In genomic region chr1:219236933-219237610, GRCh38 we compare ENCODE assay signal across 35 cellular contexts.
DNase-seq lines count a peak whose midpoint lies in the region; ATAC-seq and TF ChIP-seq lines count a peak whose summit lies in the region.
"Had no signal": no experiment of that assay in that cellular context is flagged by ENCODE, and none has a peak within 500 bp of the region (broad histone marks: within the 10 kb centered on the region; RNA-seq: fewer than 3 reads in every experiment).

No MANE protein-coding gene starts in this region.

- TF ChIP-seq RAD21 in IMR-90 (IDR thresholded peaks at IDR 0.05; ENCODE audit: low read length) (no peak), liver (IDR thresholded peaks at IDR 0.05) (peak in 1 of 2 donors; percentile 14), SK-N-SH (IDR thresholded peaks at IDR 0.05; ENCODE audit: low read length) (no peak)

- H3K36me3 ChIP-seq in IMR-90 (ENCODE audit: control insufficient read depth, insufficient read depth, low read length) (no peaks in the 10 kb centered on the region), liver (ENCODE audit: control insufficient read depth in 4 of 4, insufficient read depth in 3 of 4, low read depth in 1 of 4, low read length in 3 of 4) (no peaks in the 10 kb centered on the region), SK-N-SH (replicated peaks in 1 of 2; ENCODE audit: control insufficient read depth in 1 of 2, insufficient read depth in 2 of 2, low read length in 1 of 2) (no peaks in the 10 kb centered on the region)
- H3K36me3 ChIP-seq in CD8-positive, alpha-beta T cell (ENCODE audit: insufficient read depth, low read length) = no peaks in the 10 kb centered on the region
- H3K36me3 ChIP-seq: cardiac muscle cell, esophagus muscularis mucosa, heart left ventricle, prostate gland, sigmoid colon had no signal

- no peak overlapping the region for H3K4ac ChIP-seq in IMR-90 (ENCODE audit: low read depth, low read length)

- no peak overlapping the region for H3K14ac ChIP-seq in IMR-90 (replicated peaks; ENCODE audit: low read depth, low read length)

- H3K9ac ChIP-seq in IMR-90 (ENCODE audit: low read depth, low read length) (no peak overlapping the region), liver (ENCODE audit: low read depth in 1 of 2, low read length in 2 of 2) (no peak overlapping the region), SK-N-SH (no peak overlapping the region)
- H3K9ac ChIP-seq: KMS-11 had no signal

- no peak overlapping the region for H4K91ac ChIP-seq in IMR-90 (ENCODE audit: insufficient read depth, low read depth, low read length)

- no peak overlapping the region for H2AK5ac ChIP-seq in IMR-90 (ENCODE audit: low read depth, low read length)

- intact Hi-C loops in IMR-90 (cut with micrococcal nuclease) = loop anchor here (5.0 kb wide), 1 partner anchor 50 kb away; no protein-coding TSS in a partner anchor
- intact Hi-C loops in CD8-positive, alpha-beta T cell (cut with DNase I, micrococcal nuclease) = no loop called here

- H2BK120ac ChIP-seq in IMR-90 (ENCODE audit: low read depth, low read length) = no peak overlapping the region

- H2BK5ac ChIP-seq in IMR-90 (ENCODE audit: low read depth, low read length, poor library complexity, severe bottlenecking) = no peak overlapping the region

- no peak overlapping the region for H3K4me3 Mint-ChIP-seq in CD8-positive, alpha-beta T cell
- H3K4me3 Mint-ChIP-seq: activated CD8-positive, alpha-beta memory T cell treated with anti-CD3 and anti-CD28 coated beads, Interleukin-2, amount 10 ng/mL, durations not matched to agents 7 days and 5 days; activated naive CD8-positive, alpha-beta T cell treated with anti-CD3 and anti-CD28 coated beads for 36 hours; activated T-cell treated with anti-CD3 and anti-CD28 coated beads, Interleukin-2, amount 50 U/mL, for 4 hours; dendritic cell treated with granulocyte-macrophage colony-stimulating factor and Interleukin-4, amounts not matched to agents 40 ng/mL and 50 ng/mL, for 4 days; endodermal cell; HFFc6; T-helper 1 cell treated with Interleukin-12 subunit alpha and Interleukin-12 subunit beta and Interleukin-4 antibody, amounts not matched to agents 30 μg/mL and 1 μg/mL, for 36 hours had no signal

- no peak for TF ChIP-seq POLR2A in IMR-90 (IDR thresholded peaks at IDR 0.05; ENCODE audit: low read depth, low read length)

- no CpG with 5 or more reads among the region's 5 CpGs for WGBS in IMR-90 (ENCODE audit: extremely low coverage in 2 of 2, insufficient read length in 1 of 2), 2 experiments
- 40% methylated on average over 5 of the region's 5 CpGs for WGBS in liver
- WGBS in SK-N-SH (ENCODE audit: low lambda C conversion rate) = 75% methylated on average over 5 of the region's 5 CpGs

- H3K27me3 Mint-ChIP-seq in CD8-positive, alpha-beta T cell (ENCODE audit: low read depth) = no peaks in the 10 kb centered on the region
- H3K27me3 Mint-ChIP-seq: activated CD8-positive, alpha-beta memory T cell treated with anti-CD3 and anti-CD28 coated beads, Interleukin-2, amount 10 ng/mL, durations not matched to agents 7 days and 5 days; activated naive CD8-positive, alpha-beta T cell treated with anti-CD3 and anti-CD28 coated beads for 36 hours; dendritic cell treated with granulocyte-macrophage colony-stimulating factor and Interleukin-4, amounts not matched to agents 40 ng/mL and 50 ng/mL, for 4 days had no signal

- H2BK15ac ChIP-seq in IMR-90 (ENCODE audit: low read depth, low read length) = no peak overlapping the region

- no TSS peak for BruUV-seq in IMR-90 (replicated peaks; lab: Mats Ljungman, UMichigan)

- H3K18ac ChIP-seq in IMR-90 (ENCODE audit: low read depth, low read length) = no peak overlapping the region

- H4K8ac ChIP-seq in IMR-90 (ENCODE audit: low read depth in 2 of 2, low read length in 2 of 2) = no peak overlapping the region

- in situ Hi-C loops in IMR-90 (cut with MboI; ENCODE audit: low sequenced_read_pairs) = no loop called here
- in situ Hi-C loops in KBM-7 (cut with MboI; ENCODE audit: low pct_unique_long_range_greater_than_20kb, low sequenced_read_pairs) = no loop called here

- no peak for TF ChIP-seq EP300 in SK-N-SH (IDR thresholded peaks at IDR 0.05; ENCODE audit: borderline replicate concordance in 1 of 2, low read depth in 1 of 2, low read length in 1 of 2)

- H4K20me1 ChIP-seq in IMR-90 (ENCODE audit: insufficient read depth, low read length) (no peaks in the 10 kb centered on the region), SK-N-SH (ENCODE audit: insufficient read depth) (no peaks in the 10 kb centered on the region)

- no peaks in the 10 kb centered on the region for H3F3A ChIP-seq in SK-N-SH (replicated peaks; ENCODE audit: insufficient read depth)

- DNase-seq in IMR-90 (no peak), glomerular visceral epithelial cell (ENCODE audit: extremely low spot score) (peak; percentile 14), KBM-7 (no peak), SK-N-SH (no peak), SHP77 (lab: John Stamatoyannopoulos, UW) (no peak)
- DNase-seq in CD8-positive, alpha-beta T cell = no peak
- DNase-seq: activated CD4-positive, CD25-positive, alpha-beta regulatory T cell; activated CD8-positive, alpha-beta memory T cell treated with anti-CD3 and anti-CD28 coated beads, Interleukin-2, amount 10 ng/mL, durations not matched to agents 7 days and 5 days; activated gamma-delta T cell; activated naive CD8-positive, alpha-beta T cell treated with anti-CD3 and anti-CD28 coated beads for 36 hours; activated T-cell treated with anti-CD3 and anti-CD28 coated beads, Interleukin-2, amount 50 U/mL, for 4 hours; aorta; C1 segment of cervical spinal cord; endodermal cell; foreskin fibroblast; heart left ventricle; HFFc6; left colon; MG63; NCI-H1105 treated with DMSO at 0.1 percent for 48 hours; NCI-H187 treated with DMSO at 0.1 percent for 48 hours; NCI-H2171; NCI-H510A treated with DMSO at 0.1 percent for 48 hours; sigmoid colon; stimulated activated CD4-positive, alpha-beta T cell treated with anti-CD3 and anti-CD28 coated beads, Interleukin-4, amount 100 ng/mL, for 24 hours; trophoblast cell had no signal

- no peak overlapping the region for H4K5ac ChIP-seq in IMR-90 (ENCODE audit: low read depth, low read length)

- no peaks in the 10 kb centered on the region for H3K4me1 ChIP-seq in IMR-90 (ENCODE audit: control insufficient read depth, insufficient read depth, low read length)
- H3K4me1 ChIP-seq in liver (ENCODE audit: control insufficient read depth in 4 of 4, insufficient read depth in 4 of 4, low read length in 3 of 4) = peaks cover 0 to 6% (median 0%) of the 10 kb centered on the region in 4 donors
- peaks cover 0 to 8% of the 10 kb centered on the region in 2 experiments; a peak in 2 of 4 replicates for H3K4me1 ChIP-seq in SK-N-SH (ENCODE audit: control insufficient read depth in 1 of 2, insufficient read depth in 2 of 2, low read depth in 1 of 2, low read length in 1 of 2)
- no peaks in the 10 kb centered on the region for H3K4me1 ChIP-seq in CD8-positive, alpha-beta T cell (ENCODE audit: insufficient read depth, low read length)
- H3K4me1 ChIP-seq: heart left ventricle, prostate gland, sigmoid colon had no signal

- no peaks in the 10 kb centered on the region for H3K9me3 ChIP-seq in IMR-90 (ENCODE audit: control insufficient read depth, insufficient read depth, low read length)
- H3K9me3 ChIP-seq in liver (ENCODE audit: control insufficient read depth in 4 of 4, low read length in 3 of 4) = no peaks in the 10 kb centered on the region
- no peaks in the 10 kb centered on the region for H3K9me3 ChIP-seq in SK-N-SH
- H3K9me3 ChIP-seq in CD8-positive, alpha-beta T cell (ENCODE audit: low read length) = no peaks in the 10 kb centered on the region
- H3K9me3 ChIP-seq: esophagus muscularis mucosa, heart left ventricle, MG63, prostate gland, sigmoid colon had no signal

- no peaks in the 10 kb centered on the region for H3K9me2 ChIP-seq in SK-N-SH

- no peaks in the 10 kb centered on the region for H3K4me1 Mint-ChIP-seq in CD8-positive, alpha-beta T cell (ENCODE audit: low read depth)
- H3K4me1 Mint-ChIP-seq: activated CD8-positive, alpha-beta memory T cell treated with anti-CD3 and anti-CD28 coated beads, Interleukin-2, amount 10 ng/mL, durations not matched to agents 7 days and 5 days; activated naive CD8-positive, alpha-beta T cell treated with anti-CD3 and anti-CD28 coated beads for 36 hours; endodermal cell had no signal

- H3K23ac ChIP-seq in IMR-90 (ENCODE audit: low read depth, low read length) = no peak overlapping the region

- H3K27ac ChIP-seq in IMR-90 (ENCODE audit: insufficient read depth, low read length) = no peak overlapping the region
- H3K27ac ChIP-seq in liver (ENCODE audit: low read depth in 1 of 2, low read length in 2 of 2) = peak overlapping the region; percentile 45 to 49
- H3K27ac ChIP-seq in SK-N-SH (ENCODE audit: low read depth in 2 of 2, low read length in 1 of 2) = no peak overlapping the region
- no peak overlapping the region for H3K27ac ChIP-seq in CD8-positive, alpha-beta T cell (ENCODE audit: low read depth, low read length)
- H3K27ac ChIP-seq: cardiac muscle cell, esophagus muscularis mucosa, heart left ventricle, KMS-11, prostate gland, RWPE1, sigmoid colon had no signal

- no peak for ATAC-seq in IMR-90 (ENCODE audit: low read depth)
- ATAC-seq in CD8-positive, alpha-beta T cell = no peak
- ATAC-seq: activated CD8-positive, alpha-beta memory T cell treated with anti-CD3 and anti-CD28 coated beads, Interleukin-2, amount 10 ng/mL, durations not matched to agents 7 days and 5 days; activated T-cell treated with anti-CD3 and anti-CD28 coated beads, Interleukin-2, amount 50 U/mL, for 4 hours; GM12878; heart left ventricle; left colon had no signal

- dilution Hi-C loops in IMR-90 (cut with HindIII; ENCODE audit: low sequenced_read_pairs, unreplicated experiment) = no loop called here

- TF ChIP-seq CTCF in IMR-90 (conservative IDR thresholded peaks at IDR 0.05; ENCODE audit: low read depth, low read length) (no peak), liver (IDR thresholded peaks at IDR 0.05; ENCODE audit: low read depth, low read length, missing input control) (no peak), SK-N-SH (IDR thresholded peaks at IDR 0.05) (no peak)
- TF ChIP-seq CTCF in CD8-positive, alpha-beta T cell (IDR thresholded peaks at IDR 0.05) = no peak

- H3K9me3 Mint-ChIP-seq in CD8-positive, alpha-beta T cell = no peaks in the 10 kb centered on the region
- H3K9me3 Mint-ChIP-seq: activated naive CD8-positive, alpha-beta T cell treated with anti-CD3 and anti-CD28 coated beads for 36 hours; activated T-cell treated with anti-CD3 and anti-CD28 coated beads, Interleukin-2, amount 50 U/mL, for 4 hours; dendritic cell treated with granulocyte-macrophage colony-stimulating factor and Interleukin-4, amounts not matched to agents 40 ng/mL and 50 ng/mL, for 4 days; endodermal cell; HFFc6; T-helper 1 cell treated with Interleukin-12 subunit alpha and Interleukin-12 subunit beta and Interleukin-4 antibody, amounts not matched to agents 30 μg/mL and 1 μg/mL, for 36 hours had no signal

- no peaks in the 10 kb centered on the region for H3K79me1 ChIP-seq in IMR-90 (ENCODE audit: low read depth in 1 of 2, low read length in 2 of 2)

- H3K9me1 ChIP-seq in IMR-90 (ENCODE audit: insufficient read depth, low read length) = no peaks in the 10 kb centered on the region

- H3K27me3 ChIP-seq in IMR-90 (ENCODE audit: control insufficient read depth, insufficient read depth, low read length) (no peaks in the 10 kb centered on the region), liver (ENCODE audit: control insufficient read depth in 4 of 4, insufficient read depth in 4 of 4, low read length in 3 of 4) (no peaks in the 10 kb centered on the region), SK-N-SH (ENCODE audit: insufficient read depth) (no peaks in the 10 kb centered on the region)
- H3K27me3 ChIP-seq in CD8-positive, alpha-beta T cell (ENCODE audit: insufficient read depth, low read length) = no peaks in the 10 kb centered on the region
- H3K27me3 ChIP-seq: cardiac muscle cell, esophagus muscularis mucosa, heart left ventricle, MG63, sigmoid colon had no signal

- no peak overlapping the region for H3K4me3 ChIP-seq in IMR-90 (ENCODE audit: insufficient read depth, low read depth, low read length)
- peak overlapping the region in 1 of 3 donors; percentile 28 for H3K4me3 ChIP-seq in liver (ENCODE audit: low read depth in 1 of 3, low read length in 3 of 3)
- H3K4me3 ChIP-seq in SK-N-SH (ENCODE audit: low read depth in 2 of 2, low read length in 1 of 2) = no peak overlapping the region
- no peak overlapping the region for H3K4me3 ChIP-seq in CD8-positive, alpha-beta T cell (ENCODE audit: low read depth, low read length)
- H3K4me3 ChIP-seq: cardiac muscle cell, esophagus muscularis mucosa, GM12878, heart left ventricle, MG63, prostate gland, sigmoid colon had no signal

- no peak overlapping the region for H3K56ac ChIP-seq in IMR-90 (ENCODE audit: extremely low read depth, insufficient read depth, low read length)

- H3K79me2 ChIP-seq in SK-N-SH (ENCODE audit: insufficient read depth) = no peaks in the 10 kb centered on the region

- no peak overlapping the region for H2AK9ac ChIP-seq in IMR-90 (replicated peaks; ENCODE audit: low read depth, low read length, poor library complexity)

- H3K27ac Mint-ChIP-seq in CD8-positive, alpha-beta T cell = no peak overlapping the region
- H3K27ac Mint-ChIP-seq: activated CD8-positive, alpha-beta memory T cell treated with anti-CD3 and anti-CD28 coated beads, Interleukin-2, amount 10 ng/mL, durations not matched to agents 7 days and 5 days; activated naive CD8-positive, alpha-beta T cell treated with anti-CD3 and anti-CD28 coated beads for 36 hours; dendritic cell treated with granulocyte-macrophage colony-stimulating factor and Interleukin-4, amounts not matched to agents 40 ng/mL and 50 ng/mL, for 4 days; endodermal cell; HFFc6; T-helper 1 cell treated with Interleukin-12 subunit alpha and Interleukin-12 subunit beta and Interleukin-4 antibody, amounts not matched to agents 30 μg/mL and 1 μg/mL, for 36 hours had no signal

- H2BK20ac ChIP-seq in IMR-90 (ENCODE audit: low read depth, low read length) = no peak overlapping the region

- H2AFZ ChIP-seq in IMR-90 (replicated peaks; ENCODE audit: low read length, poor library complexity) (no peak overlapping the region), SK-N-SH (ENCODE audit: low read depth) (no peak overlapping the region)

- H3K4me2 ChIP-seq in IMR-90 (ENCODE audit: low read depth, low read length) (no peak overlapping the region), SK-N-SH (no peak overlapping the region)
- H3K4me2 ChIP-seq: KMS-11 had no signal

- CTCF ChIA-PET in IMR-90 (lab: Yijun Ruan, JAX) = no interaction called here
- CTCF ChIA-PET in SK-N-SH (lab: Yijun Ruan, JAX) = no interaction called here
- CTCF ChIA-PET in CD8-positive, alpha-beta T cell (lab: Charles Lee) = no interaction called here

- POLR2A ChIA-PET in IMR-90 (lab: Charles Lee; ENCODE audit: unreplicated experiment) = no interaction called here
- POLR2A ChIA-PET in SK-N-SH (lab: Yijun Ruan, JAX) = no interaction called here
- POLR2A ChIA-PET in CD8-positive, alpha-beta T cell (lab: Charles Lee) = no interaction called here

- H3K36me3 Mint-ChIP-seq in CD8-positive, alpha-beta T cell = no peaks in the 10 kb centered on the region
- H3K36me3 Mint-ChIP-seq: activated CD8-positive, alpha-beta memory T cell treated with anti-CD3 and anti-CD28 coated beads, Interleukin-2, amount 10 ng/mL, durations not matched to agents 7 days and 5 days; activated naive CD8-positive, alpha-beta T cell treated with anti-CD3 and anti-CD28 coated beads for 36 hours had no signal

Comparison
In these comparisons a context has a peak if more than half of its experiments do, and no peak if none do; other contexts are left out.
1. H3K27ac ChIP-seq: peak in liver (2 of 2); none in IMR-90 (single experiment), SK-N-SH (0 of 2) and CD8-positive, alpha-beta T cell (single experiment).